ENCODE assay signal across 22 cellular contexts in the genomic region with DNA sequence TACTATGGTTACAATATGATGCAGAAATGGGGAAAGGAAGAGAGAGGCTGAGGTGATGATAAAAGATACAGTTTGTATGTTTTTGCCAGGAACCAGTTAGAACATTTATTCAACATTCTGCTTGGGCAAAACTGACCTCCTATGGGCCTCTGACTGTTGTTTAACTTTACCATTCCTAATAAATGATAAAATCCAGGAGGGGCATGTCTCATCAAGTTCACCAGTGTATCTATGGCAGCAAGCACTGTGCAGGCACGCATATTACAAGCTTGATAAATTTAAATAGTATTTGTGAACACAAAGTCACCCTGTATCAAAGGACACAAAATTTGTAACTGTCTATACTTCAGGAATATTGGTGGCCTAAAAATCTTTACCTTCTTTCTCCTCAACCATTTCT. TPM values are rescaled to one million over a fixed set of nuclear protein-coding genes. Genes with fewer than 3 reads are reported as not detected.
DNase-seq lines count a peak whose midpoint lies in the region; ATAC-seq and TF ChIP-seq lines count a peak whose summit lies in the region.
"Had no signal": no experiment of that assay in that cellular context is flagged by ENCODE, and none has a peak within 500 bp of the region (broad histone marks: within the 10 kb centered on the region; RNA-seq: fewer than 3 reads in every experiment).

No MANE protein-coding gene starts in this region.

- no peaks in the 10 kb centered on the region for H3K27me3 ChIP-seq in prostate gland (replicated peaks; ENCODE audit: insufficient read depth)
- no peaks in the 10 kb centered on the region for H3K27me3 ChIP-seq in mesendoderm (ENCODE audit: insufficient read depth, low read length, poor library complexity)
- H3K27me3 ChIP-seq: spleen had no signal

- H3K27ac Mint-ChIP-seq in activated naive CD4-positive, alpha-beta T cell treated with anti-CD3 and anti-CD28 coated beads, Interleukin-2, amount 10 ng/mL, durations not matched to agents 7 days and 5 days = peak overlapping the region; percentile 25
- H3K27ac Mint-ChIP-seq in T-cell (peak overlapping the region; percentile 17 to 66), glutamatergic neuron (ENCODE audit: unreplicated experiment) (no peak overlapping the region)
- H3K27ac Mint-ChIP-seq: CD14-positive monocyte had no signal

- no peak overlapping the region for H3K4me3 ChIP-seq in epithelial cell of esophagus (ENCODE audit: low read length)
- no peak overlapping the region for H3K4me3 ChIP-seq in prostate gland
- H3K4me3 ChIP-seq in mesendoderm (ENCODE audit: low read length) = no peak overlapping the region
- H3K4me3 ChIP-seq: lung, spleen had no signal

- no peaks in the 10 kb centered on the region for H3K27me3 Mint-ChIP-seq in activated naive CD4-positive, alpha-beta T cell treated with anti-CD3 and anti-CD28 coated beads, Interleukin-2, amount 10 ng/mL, durations not matched to agents 7 days and 5 days
- H3K27me3 Mint-ChIP-seq in T-cell = no peaks in the 10 kb centered on the region
- no peaks in the 10 kb centered on the region for H3K27me3 Mint-ChIP-seq in glutamatergic neuron (ENCODE audit: unreplicated experiment)

- H3K9ac ChIP-seq in mesendoderm (ENCODE audit: low read length) = no peak overlapping the region

- no peak overlapping the region for H3K4me3 Mint-ChIP-seq in activated naive CD4-positive, alpha-beta T cell treated with anti-CD3 and anti-CD28 coated beads, Interleukin-2, amount 10 ng/mL, durations not matched to agents 7 days and 5 days
- no peak overlapping the region for H3K4me3 Mint-ChIP-seq in T-cell
- no peak overlapping the region for H3K4me3 Mint-ChIP-seq in glutamatergic neuron (ENCODE audit: unreplicated experiment)
- H3K4me3 Mint-ChIP-seq: CD14-positive monocyte had no signal

- no peak overlapping the region for H4K8ac ChIP-seq in mesendoderm (ENCODE audit: low read depth, low read length)

- H2AK5ac ChIP-seq in mesendoderm (ENCODE audit: low read length) = no peak overlapping the region

- H3K18ac ChIP-seq in mesendoderm (ENCODE audit: low read length) = no peak overlapping the region

- peaks cover 45% of the 10 kb centered on the region for H3K36me3 Mint-ChIP-seq in activated naive CD4-positive, alpha-beta T cell treated with anti-CD3 and anti-CD28 coated beads, Interleukin-2, amount 10 ng/mL, durations not matched to agents 7 days and 5 days
- H3K36me3 Mint-ChIP-seq in T-cell = peaks cover 13% of the 10 kb centered on the region
- no peaks in the 10 kb centered on the region for H3K36me3 Mint-ChIP-seq in glutamatergic neuron (ENCODE audit: unreplicated experiment)

- POLR2A ChIA-PET in T-cell (lab: Charles Lee) = no interaction called here

- no peak overlapping the region for H3K4me2 ChIP-seq in mesendoderm (ENCODE audit: low read length)

- no peak overlapping the region for H3K23ac ChIP-seq in mesendoderm (ENCODE audit: low read length)

- H2BK120ac ChIP-seq in mesendoderm (ENCODE audit: low read depth, low read length) = no peak overlapping the region

- H3K9me3 Mint-ChIP-seq in activated naive CD4-positive, alpha-beta T cell treated with anti-CD3 and anti-CD28 coated beads, Interleukin-2, amount 10 ng/mL, durations not matched to agents 7 days and 5 days = no peaks in the 10 kb centered on the region
- H3K9me3 Mint-ChIP-seq in T-cell (no peaks in the 10 kb centered on the region), glutamatergic neuron (ENCODE audit: unreplicated experiment) (no peaks in the 10 kb centered on the region)
- H3K9me3 Mint-ChIP-seq: CD14-positive monocyte had no signal

- DNase-seq in activated naive CD4-positive, alpha-beta T cell treated with anti-CD3 and anti-CD28 coated beads, Interleukin-2, amount 10 ng/mL, durations not matched to agents 7 days and 5 days = no peak
- no peak for DNase-seq in activated naive CD4-positive, alpha-beta T cell treated with anti-CD3 and anti-CD28 coated beads, Interleukin-2, amount 50 U/mL, for 16 hours
- no peak for DNase-seq in T-cell
- peak; percentile 87 for DNase-seq in epithelial cell of esophagus (ENCODE audit: low read depth)
- DNase-seq in prostate gland (ENCODE audit: low spot score) = peak; percentile 43
- no peak for DNase-seq in mesendoderm
- DNase-seq in glutamatergic neuron = no peak
- DNase-seq: aorta; cerebellar nuclear complex; DMS 273 treated with DMSO at 0.1 percent for 48 hours; Karpas-422; kidney glomerular epithelial cell; NCI-H1694; NCI-H774; occipital lobe; Right ventricle myocardium superior; spleen; stimulated activated CD4-positive, alpha-beta T cell treated with anti-CD3 and anti-CD28 coated beads, Interleukin-4, amount 100 ng/mL, for 1 hour had no signal

- peak overlapping the region in 1 of 2 donors; percentile 24 for H3K27ac ChIP-seq in prostate gland
- H3K27ac ChIP-seq in mesendoderm (ENCODE audit: low read depth, low read length) = no peak overlapping the region
- H3K27ac ChIP-seq: spleen had no signal

- TF ChIP-seq CTCF in epithelial cell of esophagus (IDR thresholded peaks at IDR 0.05; ENCODE audit: insufficient read depth, low read depth, low read length, missing control alignments) (no peak), prostate gland (IDR thresholded peaks at IDR 0.05) (no peak), glutamatergic neuron (IDR thresholded peaks at IDR 0.05; ENCODE audit: partially characterized antibody, unreplicated experiment) (no peak)

- no peak overlapping the region for H2BK5ac ChIP-seq in mesendoderm (ENCODE audit: low read length)

- H2BK15ac ChIP-seq in mesendoderm (replicated peaks; ENCODE audit: low read depth) = no peak overlapping the region

- H3K79me1 ChIP-seq in mesendoderm (ENCODE audit: low read length) = peaks cover 4% of the 10 kb centered on the region

- intact Hi-C loops in prostate gland (cut with DNase I) = no loop called here

- 43% methylated on average over 1 of the region's 1 CpG for WGBS in prostate gland
- no CpG with 5 or more reads among the region's 1 CpG for WGBS in mesendoderm (ENCODE audit: extremely low coverage, insufficient coverage, low lambda C conversion rate)

- no peaks in the 10 kb centered on the region for H3K36me3 ChIP-seq in prostate gland
- H3K36me3 ChIP-seq in mesendoderm (ENCODE audit: control insufficient read depth, insufficient read depth, low read length) = no peaks in the 10 kb centered on the region

- H3K4me1 Mint-ChIP-seq in activated naive CD4-positive, alpha-beta T cell treated with anti-CD3 and anti-CD28 coated beads, Interleukin-2, amount 10 ng/mL, durations not matched to agents 7 days and 5 days = peaks cover 45% of the 10 kb centered on the region
- H3K4me1 Mint-ChIP-seq in T-cell = peaks cover 32 to 53% (median 37%) of the 10 kb centered on the region in 3 donors
- no peaks in the 10 kb centered on the region for H3K4me1 Mint-ChIP-seq in glutamatergic neuron (ENCODE audit: low read depth, unreplicated experiment)
- H3K4me1 Mint-ChIP-seq: CD14-positive monocyte had no signal

- H3K79me2 ChIP-seq in mesendoderm (ENCODE audit: control insufficient read depth, insufficient read depth, low read length) = peaks cover 1% of the 10 kb centered on the region

- TF ChIP-seq POLR2A in prostate gland (IDR thresholded peaks at IDR 0.05) = no peak

- CTCF ChIA-PET in activated naive CD4-positive, alpha-beta T cell treated with anti-CD3 and anti-CD28 coated beads, Interleukin-2, amount 10 ng/mL, durations not matched to agents 7 days and 5 days (lab: Charles Lee) = interaction anchor here (2.4 kb wide), 1 partner anchor 161 kb away, joined by 18 read pairs; no protein-coding TSS in a partner anchor
- CTCF ChIA-PET in T-cell (lab: Charles Lee) = interaction anchor here in 1 of 2 donors (0.5 to 0.7 kb wide), 2 partner anchors 67 to 224 kb away, joined by 3 to 6 read pairs; no protein-coding TSS in a partner anchor

- no peak overlapping the region for H3K56ac ChIP-seq in mesendoderm (ENCODE audit: low read length)

- ATAC-seq in T-cell (replicated peaks in 1 of 4) (no peak), GM19023 (IDR thresholded peaks at IDR 0.05; ENCODE audit: unreplicated experiment) (no peak)
- ATAC-seq: esophagus mucosa had no signal

- H3K4ac ChIP-seq in mesendoderm (ENCODE audit: low read depth, low read length) = no peak overlapping the region

- no peak overlapping the region for H4K5ac ChIP-seq in mesendoderm (ENCODE audit: low read length)

- H3K4me1 ChIP-seq in prostate gland (replicated peaks) (no peaks in the 10 kb centered on the region), mesendoderm (ENCODE audit: control insufficient read depth, low read depth, low read length) (no peaks in the 10 kb centered on the region)

- H3K9me3 ChIP-seq in prostate gland = no peaks in the 10 kb centered on the region
- H3K9me3 ChIP-seq: spleen had no signal

RNA-seq across cellular contexts. Expression of a gene that starts 52.6 kb away (rescaled TPM):
- total RNA-seq in T-cell (100 to 1,000 TPM in 2 of 5 donors, 10 to 100 TPM in 3; 44.3 to 138 (median 82.9) TPM), prostate gland (10 to 100 TPM; 35.0 to 54.1 TPM), glutamatergic neuron (ENCODE audit: unreplicated experiment) (39.0 TPM)
- polyA plus RNA-seq in mesendoderm (2013, experiment 1 of 2) = 15.8 TPM
- 17.0 TPM for polyA plus RNA-seq in mesendoderm (2013, experiment 2 of 2)

Comparison
In these comparisons a context has a peak if more than half of its experiments do, and no peak if none do; other contexts are left out.
1. DNase-seq: peak in epithelial cell of esophagus (single experiment) and prostate gland (single experiment); none in activated naive CD4-positive, alpha-beta T cell treated with anti-CD3 and anti-CD28 coated beads, Interleukin-2, amount 10 ng/mL, durations not matched to agents 7 days and 5 days (single experiment), activated naive CD4-positive, alpha-beta T cell treated with anti-CD3 and anti-CD28 coated beads, Interleukin-2, amount 50 U/mL, for 16 hours (single experiment), T-cell (0 of 34), mesendoderm (single experiment) and glutamatergic neuron (single experiment).